8 cellular contexts compared by ENCODE assay signal in the genomic region with DNA sequence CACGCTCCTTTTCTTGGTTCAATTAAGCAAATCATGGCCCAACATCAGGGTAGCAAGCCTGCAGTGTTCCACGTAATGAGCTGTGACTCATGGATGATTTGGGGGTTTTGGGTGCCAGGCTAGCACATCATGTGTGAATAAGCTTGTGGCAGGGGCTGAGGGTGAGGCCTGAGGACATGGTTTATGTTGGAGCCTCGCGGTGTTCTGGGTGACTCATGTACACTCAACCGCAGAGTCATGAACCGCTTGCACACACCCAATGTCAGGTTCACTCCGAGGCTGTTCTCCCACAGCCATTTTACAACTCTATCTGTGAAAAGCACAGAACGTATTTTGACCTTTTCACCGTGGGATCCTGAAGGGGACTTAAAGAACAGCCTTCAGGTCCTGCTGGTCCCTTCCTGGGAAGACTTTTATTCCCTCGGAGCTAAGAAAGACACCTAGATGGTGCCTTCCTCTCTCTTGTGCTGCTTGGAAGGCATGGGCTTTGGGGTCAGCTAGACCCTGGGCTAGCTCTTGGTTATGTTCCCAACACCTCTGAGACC.
DNase-seq lines count a peak whose midpoint lies in the region; TF ChIP-seq lines count a peak whose summit lies in the region.

No MANE protein-coding gene starts in this region.

- no peak overlapping the region for H2BK5ac ChIP-seq in mesendoderm (ENCODE audit: low read length)

- H3K4me1 ChIP-seq in osteoblast (ENCODE audit: insufficient read depth, low read length) (peaks cover 20% of the 10 kb centered on the region), mesendoderm (ENCODE audit: control insufficient read depth, low read depth, low read length) (no peaks in the 10 kb centered on the region)

- H3K36me3 ChIP-seq in osteoblast (ENCODE audit: insufficient read depth, low read length) (no peaks in the 10 kb centered on the region), mesendoderm (ENCODE audit: control insufficient read depth, insufficient read depth, low read length) (no peaks in the 10 kb centered on the region)

- H3K4me2 ChIP-seq in osteoblast (ENCODE audit: insufficient read depth, low read length), result peak overlapping the region; percentile 42
- H3K4me2 ChIP-seq in mesendoderm (ENCODE audit: low read length), result no peak overlapping the region

- no peak overlapping the region for H3K56ac ChIP-seq in mesendoderm (ENCODE audit: low read length)

- DNase-seq in CD1c-positive myeloid dendritic cell (ENCODE audit: extremely low spot score) (peak; percentile 89), NB4 (ENCODE audit: low read depth) (peak; percentile 73), astrocyte of the cerebellum (ENCODE audit: low read depth) (peak; percentile 96), osteoblast (ENCODE audit: insufficient read length, low spot score, missing footprints) (peak; percentile 63), NCI-H2029 (lab: John Stamatoyannopoulos, UW) (no peak), retina (no peak), mesendoderm (no peak), GM13977 (ENCODE audit: low spot score) (no peak)

- no peaks in the 10 kb centered on the region for H3K79me2 ChIP-seq in osteoblast (ENCODE audit: insufficient read depth, low read length)
- no peaks in the 10 kb centered on the region for H3K79me2 ChIP-seq in mesendoderm (ENCODE audit: control insufficient read depth, insufficient read depth, low read length)

- no peak overlapping the region for H3K23ac ChIP-seq in mesendoderm (ENCODE audit: low read length)

- H3K27ac ChIP-seq in osteoblast (ENCODE audit: low read depth, low read length), result peak overlapping the region; percentile 84
- no peak overlapping the region for H3K27ac ChIP-seq in mesendoderm (ENCODE audit: low read depth, low read length)

- H2BK15ac ChIP-seq in mesendoderm (replicated peaks; ENCODE audit: low read depth), result no peak overlapping the region

- no peak overlapping the region for H3K18ac ChIP-seq in mesendoderm (ENCODE audit: low read length)

- H3K9ac ChIP-seq in mesendoderm (ENCODE audit: low read length), result no peak overlapping the region

- no peak overlapping the region for H3K4me3 ChIP-seq in NB4 (ENCODE audit: low read depth, low read length)
- H3K4me3 ChIP-seq in astrocyte of the cerebellum (ENCODE audit: low read depth, low read length), result no peak overlapping the region
- no peak overlapping the region for H3K4me3 ChIP-seq in osteoblast (ENCODE audit: insufficient read depth, low read length)
- no peak overlapping the region for H3K4me3 ChIP-seq in mesendoderm (ENCODE audit: low read length)

- H2BK120ac ChIP-seq in mesendoderm (ENCODE audit: low read depth, low read length), result no peak overlapping the region

- H4K5ac ChIP-seq in mesendoderm (ENCODE audit: low read length), result no peak overlapping the region

- H3K79me1 ChIP-seq in mesendoderm (ENCODE audit: low read length), result no peaks in the 10 kb centered on the region

- in situ Hi-C loops in astrocyte of the cerebellum (cut with HindIII; ENCODE audit: low sequenced_read_pairs) (no loop called here), GM13977 (cut with MboI; ENCODE audit: low pct_unique_long_range_greater_than_20kb, low sequenced_read_pairs, unreplicated experiment) (no loop called here)

- H3K4ac ChIP-seq in mesendoderm (ENCODE audit: low read depth, low read length), result no peak overlapping the region

- TF ChIP-seq CTCF in NB4 (IDR thresholded peaks at IDR 0.05; ENCODE audit: low read depth, low read length) (no peak), astrocyte of the cerebellum (IDR thresholded peaks at IDR 0.05; ENCODE audit: low read depth, low read length, missing control alignments) (no peak), osteoblast (IDR thresholded peaks at IDR 0.05; ENCODE audit: extremely low read depth, low read depth, low read length) (no peak), GM13977 (IDR thresholded peaks at IDR 0.05; ENCODE audit: extremely low read depth, insufficient read depth, missing control alignments) (no peak)

- TF ChIP-seq POLR2A in NB4 (IDR thresholded peaks at IDR 0.05; ENCODE audit: extremely low read depth, insufficient read length), result no peak

- H2AFZ ChIP-seq in osteoblast (ENCODE audit: low read length), result peak overlapping the region; percentile 61

- no peaks in the 10 kb centered on the region for H3K9me3 ChIP-seq in osteoblast (ENCODE audit: low read depth, low read length)

- H4K8ac ChIP-seq in mesendoderm (ENCODE audit: low read depth, low read length), result no peak overlapping the region

- WGBS in mesendoderm (ENCODE audit: extremely low coverage, insufficient coverage, low lambda C conversion rate), result no CpG with 5 or more reads among the region's 10 CpGs

- no peak overlapping the region for H2AK5ac ChIP-seq in mesendoderm (ENCODE audit: low read length)

- H3K27me3 ChIP-seq in osteoblast (ENCODE audit: insufficient read depth, low read length) (no peaks in the 10 kb centered on the region), mesendoderm (ENCODE audit: insufficient read depth, low read length, poor library complexity) (no peaks in the 10 kb centered on the region)

- H4K20me1 ChIP-seq in osteoblast (ENCODE audit: insufficient read depth, low read length), result no peaks in the 10 kb centered on the region

Comparison
In these comparisons a context has a peak if more than half of its experiments do, and no peak if none do; other contexts are left out.
1. DNase-seq: peak in CD1c-positive myeloid dendritic cell (single experiment), NB4 (single experiment), astrocyte of the cerebellum (single experiment) and osteoblast (single experiment); none in NCI-H2029 (single experiment), retina (single experiment), mesendoderm (single experiment) and GM13977 (single experiment).